ENCODE assay signal across 30 cellular contexts in genomic region chr12:85809500-85809899, GRCh38. TPM values are rescaled to one million over a fixed set of nuclear protein-coding genes. Genes with fewer than 3 reads are reported as not detected.
"Had no signal": no experiment of that assay in that cellular context is flagged by ENCODE, and none has a peak within 500 bp of the region (broad histone marks: within the 10 kb centered on the region; RNA-seq: fewer than 3 reads in every experiment).

No MANE protein-coding gene starts in this region.

- H3K36me3 ChIP-seq: neutrophil, pancreas, thoracic aorta, vagina had no signal

- H3K9me3 ChIP-seq: neutrophil, pancreas, psoas muscle, spleen, thoracic aorta, thyroid gland, tibial nerve, upper lobe of left lung, vagina had no signal

- H3K4me1 Mint-ChIP-seq: naive B cell; naive thymus-derived CD8-positive, alpha-beta T cell; nephron progenitor cell; neural crest cell; stimulated activated memory B cell treated with anti-CD40 and anti-IgM and Interleukin-4, amounts not matched to agents 10 μg/mL and 1 μg/mL and 100 μg/mL, for 72 hours; stimulated activated naive CD8-positive, alpha-beta T cell treated with anti-CD3 and anti-CD28 coated beads, Interleukin-15, amount 100 ng/mL, for 72 hours had no signal

- H3K9me3 Mint-ChIP-seq: natural killer cell treated with Interleukin-12 subunit alpha and Interleukin-12 subunit beta and Interleukin-15 and Interleukin-18, amount 100 ng/mL, for 72 hours; nephron progenitor cell; neural crest cell; stimulated activated memory B cell treated with anti-CD40 and anti-IgM and Interleukin-4, amounts not matched to agents 10 μg/mL and 1 μg/mL and 100 μg/mL, for 72 hours; stimulated activated naive CD8-positive, alpha-beta T cell treated with anti-CD3 and anti-CD28 coated beads, Interleukin-15, amount 100 ng/mL, for 72 hours had no signal

- H3K4me2 ChIP-seq: smooth muscle cell had no signal

- FAIRE-seq: pancreas, urothelium cell line had no signal

- H3K27me3 ChIP-seq: neutrophil, pancreas, spleen, thyroid gland, tibial nerve, upper lobe of left lung, vagina had no signal

- H3K27ac ChIP-seq: neutrophil, pancreas, psoas muscle, skin epidermis, spleen, thoracic aorta, thyroid gland, tibial nerve, upper lobe of left lung, vagina had no signal

- H3K27me3 Mint-ChIP-seq: naive B cell; naive thymus-derived CD8-positive, alpha-beta T cell; natural killer cell treated with Interleukin-12 subunit alpha and Interleukin-12 subunit beta and Interleukin-15 and Interleukin-18, amount 100 ng/mL, for 72 hours; stimulated activated memory B cell treated with anti-CD40 and anti-IgM and Interleukin-4, amounts not matched to agents 10 μg/mL and 1 μg/mL and 100 μg/mL, for 72 hours; stimulated activated naive CD8-positive, alpha-beta T cell treated with anti-CD3 and anti-CD28 coated beads, Interleukin-15, amount 100 ng/mL, for 72 hours had no signal

- H3K4me3 ChIP-seq: pancreas, psoas muscle, skin epidermis, smooth muscle cell, spleen, thoracic aorta, thyroid gland, tibial nerve, upper lobe of left lung, vagina had no signal

- H3K4me1 ChIP-seq: pancreas, psoas muscle, spleen, thyroid gland, tibial nerve, vagina had no signal

- H3K27ac Mint-ChIP-seq: naive B cell; naive thymus-derived CD8-positive, alpha-beta T cell; natural killer cell treated with Interleukin-12 subunit alpha and Interleukin-12 subunit beta and Interleukin-15 and Interleukin-18, amount 100 ng/mL, for 72 hours; nephron progenitor cell; stimulated activated memory B cell treated with anti-CD40 and anti-IgM and Interleukin-4, amounts not matched to agents 10 μg/mL and 1 μg/mL and 100 μg/mL, for 72 hours had no signal

- DNase-seq: naive B cell; naive thymus-derived CD8-positive, alpha-beta T cell; nephron progenitor cell; nucleus accumbens; pancreas; psoas muscle; right cardiac atrium; spleen; stimulated activated CD4-positive, alpha-beta T cell treated with anti-CD3 and anti-CD28 coated beads, Interleukin-12 subunit alpha, Interleukin-12 subunit beta, amount 100 ng/mL, for 4 hours; stimulated activated CD4-positive, alpha-beta T cell treated with anti-CD3 and anti-CD28 coated beads, Interleukin-1b, Interleukin-23, amount 100 ng/mL, for 48 hours; stimulated activated CD4-positive, alpha-beta T cell treated with anti-CD3 and anti-CD28 coated beads, Interleukin-4, amount 100 ng/mL, for 1 hour; stimulated activated CD4-positive, alpha-beta T cell treated with anti-CD3 and anti-CD28 coated beads, Interleukin-4, amount 100 ng/mL, for 4 hours; stimulated activated CD8-positive, alpha-beta memory T cell treated with anti-CD3 and anti-CD28 coated beads, Interleukin-4, amount 100 ng/mL, for 48 hours; stimulated activated naive CD4-positive, alpha-beta T cell; stimulated activated naive CD8-positive, alpha-beta T cell treated with anti-CD3 and anti-CD28 coated beads, Interleukin-15, amount 100 ng/mL, for 72 hours; stimulated activated naive CD8-positive, alpha-beta T cell treated with anti-CD3 and anti-CD28 coated beads, Interleukin-15, Interleukin-2, amounts not matched to agents 100 U/mL and 50 U/mL, for 24 hours; thyroid gland; trophoblast cell; upper lobe of left lung had no signal

- ATAC-seq: naive thymus-derived CD8-positive, alpha-beta T cell; natural killer cell treated with Interleukin-12 subunit alpha and Interleukin-12 subunit beta and Interleukin-15 and Interleukin-18, amount 100 ng/mL, for 72 hours; pancreas; psoas muscle; right cardiac atrium; sciatic nerve; stimulated activated memory B cell treated with anti-CD40 and anti-IgM and Interleukin-4, amounts not matched to agents 10 μg/mL and 1 μg/mL and 100 μg/mL, for 72 hours; stimulated activated naive CD8-positive, alpha-beta T cell treated with anti-CD3 and anti-CD28 coated beads, Interleukin-15, amount 100 ng/mL, for 72 hours; stimulated activated naive CD8-positive, alpha-beta T cell treated with anti-CD3 and anti-CD28 coated beads, Interleukin-15, Interleukin-2, amounts not matched to agents 100 U/mL and 50 U/mL, for 24 hours had no signal

- H3K36me3 Mint-ChIP-seq: naive B cell; naive thymus-derived CD8-positive, alpha-beta T cell; natural killer cell treated with Interleukin-12 subunit alpha and Interleukin-12 subunit beta and Interleukin-15 and Interleukin-18, amount 100 ng/mL, for 72 hours; stimulated activated memory B cell treated with anti-CD40 and anti-IgM and Interleukin-4, amounts not matched to agents 10 μg/mL and 1 μg/mL and 100 μg/mL, for 72 hours had no signal

- H3K4me3 Mint-ChIP-seq: naive B cell; naive thymus-derived CD8-positive, alpha-beta T cell; natural killer cell treated with Interleukin-12 subunit alpha and Interleukin-12 subunit beta and Interleukin-15 and Interleukin-18, amount 100 ng/mL, for 72 hours; nephron progenitor cell; neural crest cell; stimulated activated memory B cell treated with anti-CD40 and anti-IgM and Interleukin-4, amounts not matched to agents 10 μg/mL and 1 μg/mL and 100 μg/mL, for 72 hours; stimulated activated naive CD8-positive, alpha-beta T cell treated with anti-CD3 and anti-CD28 coated beads, Interleukin-15, amount 100 ng/mL, for 72 hours had no signal

RNA-seq across cellular contexts. Expression of gene RASSF9, which starts 26.7 kb away (rescaled TPM):
- total RNA-seq: naive thymus-derived CD8-positive, alpha-beta T cell; natural killer cell treated with Interleukin-12 subunit alpha and Interleukin-12 subunit beta and Interleukin-15 and Interleukin-18, amount 100 ng/mL, for 72 hours; neural crest cell had no signal
- polyA plus RNA-seq: naive thymus-derived CD8-positive, alpha-beta T cell had no signal
